ENCODE assay signal across 2 cellular contexts in genomic region chr11:68469122-68469521, GRCh38.
TF ChIP-seq lines count a peak whose summit lies in the region.

No MANE protein-coding gene starts in this region.

TF ChIP-seq in IMR-90, 13 proteins besides CTCF, POLR2A, EP300 and RAD21:
- TF ChIP-seq CEBPB (IDR thresholded peaks at IDR 0.05; ENCODE audit: low read depth, low read length) (no peak), RCOR1 (IDR thresholded peaks at IDR 0.05; ENCODE audit: insufficient replicate concordance, low read length) (no peak), SMC3 (IDR thresholded peaks at IDR 0.05; ENCODE audit: low read depth, low read length) (no peak), ELK1 (IDR thresholded peaks at IDR 0.05; ENCODE audit: borderline replicate concordance, low read depth, low read length) (no peak), MAFK (IDR thresholded peaks at IDR 0.05; ENCODE audit: low read depth, low read length) (no peak), BHLHE40 (IDR thresholded peaks at IDR 0.05; ENCODE audit: low read depth, low read length) (no peak), FOS (IDR thresholded peaks at IDR 0.05; ENCODE audit: low read depth, low read length) (no peak), RFX5 (IDR thresholded peaks at IDR 0.05; ENCODE audit: low read depth, low read length) (no peak), NFE2L2 (IDR thresholded peaks at IDR 0.05; ENCODE audit: low read depth, low read length) (no peak), USF2 (IDR thresholded peaks at IDR 0.05; ENCODE audit: low read depth, low read length) (no peak), MAZ (IDR thresholded peaks at IDR 0.05; ENCODE audit: borderline replicate concordance, low read depth, low read length) (no peak), MXI1 (IDR thresholded peaks at IDR 0.05; ENCODE audit: borderline replicate concordance, low read depth, low read length) (no peak), CHD1 (IDR thresholded peaks at IDR 0.05; ENCODE audit: low read depth, low read length) (no peak)

TF ChIP-seq in endothelial cell of umbilical vein, 7 proteins besides CTCF, POLR2A, EP300 and RAD21:
- TF ChIP-seq JUN (IDR thresholded peaks at IDR 0.05; ENCODE audit: borderline replicate concordance, insufficient read depth, insufficient read length, low read depth) (no peak), EZH2 (IDR thresholded peaks at IDR 0.05; ENCODE audit: borderline replicate concordance, low read depth, low read length, severe bottlenecking) (no peak), MAX (IDR thresholded peaks at IDR 0.05; ENCODE audit: insufficient read depth, insufficient read length) (no peak), GATA2 (IDR thresholded peaks at IDR 0.05; ENCODE audit: insufficient read depth, insufficient read length, low read depth, low read length) (no peak), FOS (IDR thresholded peaks at IDR 0.05; ENCODE audit: borderline replicate concordance, insufficient read depth, low read length) (no peak), POLR2AphosphoS5 (IDR thresholded peaks at IDR 0.05; ENCODE audit: insufficient read depth, low read depth, low read length) (no peak), MYC (IDR thresholded peaks at IDR 0.05; ENCODE audit: low read depth, low read length) (no peak)
